In genomic region chr19:9538183-9539058, GRCh38 we compare ENCODE assay signal across 8 cellular contexts. TPM values are rescaled to one million over a fixed set of nuclear protein-coding genes. Genes with fewer than 3 reads are reported as not detected.
DNase-seq lines count a peak whose midpoint lies in the region; ATAC-seq and TF ChIP-seq lines count a peak whose summit lies in the region.

Gene ZNF426 (minus strand): TSS chr19:9538645. CDS start chr19:9536232, 2,413 bp downstream.

- peak within 1 kb of the TSS; percentile 95 for H3K27ac Mint-ChIP-seq in activated CD4-positive, alpha-beta memory T cell treated with anti-CD3 and anti-CD28 coated beads, Interleukin-2, amount 10 ng/mL, durations not matched to agents 7 days and 5 days

- TF ChIP-seq CTCF in GM13976 (IDR thresholded peaks at IDR 0.05; ENCODE audit: borderline replicate concordance, control extremely low read depth, extremely low read depth, insufficient read depth, missing control alignments): no peak
- no peak for TF ChIP-seq CTCF in liver (IDR thresholded peaks at IDR 0.05; ENCODE audit: low read depth, low read length, missing input control)

- peaks cover 7 to 27% of the 10 kb centered on the region in 2 donors for H3K9me3 ChIP-seq in duodenal mucosa (ENCODE audit: control insufficient read depth in 1 of 2, low read length in 2 of 2)
- peaks cover 16 to 28% (median 23%) of the 10 kb centered on the region in 4 donors for H3K9me3 ChIP-seq in liver (ENCODE audit: control insufficient read depth in 4 of 4, low read length in 3 of 4)

- peaks cover 57% of the 10 kb centered on the region for H3K36me3 Mint-ChIP-seq in activated CD4-positive, alpha-beta memory T cell treated with anti-CD3 and anti-CD28 coated beads, Interleukin-2, amount 10 ng/mL, durations not matched to agents 7 days and 5 days (ENCODE audit: low read depth)

- peaks cover 36% of the 10 kb centered on the region for H3K9me3 Mint-ChIP-seq in activated CD4-positive, alpha-beta memory T cell treated with anti-CD3 and anti-CD28 coated beads, Interleukin-2, amount 10 ng/mL, durations not matched to agents 7 days and 5 days

- peaks cover 0 to 4% of the 10 kb centered on the region in 2 donors for H3K4me1 ChIP-seq in duodenal mucosa (ENCODE audit: control insufficient read depth in 1 of 2, insufficient read depth in 2 of 2, low read length in 2 of 2)
- peaks cover 0 to 3% (median 0%) of the 10 kb centered on the region in 4 donors for H3K4me1 ChIP-seq in liver (ENCODE audit: control insufficient read depth in 4 of 4, insufficient read depth in 4 of 4, low read length in 3 of 4)

- peak within 1 kb of the TSS; percentile 78 for H3K27ac ChIP-seq in duodenal mucosa (ENCODE audit: low read depth, low read length)
- H3K27ac ChIP-seq in liver (ENCODE audit: low read depth in 1 of 2, low read length in 2 of 2): peak within 1 kb of the TSS; percentile 91 to 93

- no peaks in the 10 kb centered on the region for H3K27me3 ChIP-seq in duodenal mucosa (ENCODE audit: control insufficient read depth in 1 of 2, insufficient read depth in 2 of 2, low read length in 2 of 2)
- no peaks in the 10 kb centered on the region for H3K27me3 ChIP-seq in liver (ENCODE audit: control insufficient read depth in 4 of 4, insufficient read depth in 4 of 4, low read length in 3 of 4)

- TF ChIP-seq RAD21 in liver (IDR thresholded peaks at IDR 0.05): no peak

- H3K4me3 Mint-ChIP-seq in activated CD4-positive, alpha-beta memory T cell treated with anti-CD3 and anti-CD28 coated beads, Interleukin-2, amount 10 ng/mL, durations not matched to agents 7 days and 5 days: peak within 1 kb of the TSS; percentile 97

- POLR2A ChIA-PET in activated CD4-positive, alpha-beta memory T cell treated with anti-CD3 and anti-CD28 coated beads, Interleukin-2, amount 10 ng/mL, durations not matched to agents 7 days and 5 days (lab: Charles Lee): interaction anchor here (1.0 kb wide), 1 partner anchor 103 kb away, joined by 3 read pairs; the partner anchor contains the start of gene ZNF266

- ATAC-seq in HG03196 (IDR thresholded peaks at IDR 0.05; ENCODE audit: unreplicated experiment): peak; percentile 89
- ATAC-seq in HG03378 (IDR thresholded peaks at IDR 0.05; ENCODE audit: unreplicated experiment): no peak

- peak within 1 kb of the TSS; percentile 89 to 97 for H3K4me3 ChIP-seq in duodenal mucosa (ENCODE audit: low read depth in 1 of 2, low read length in 2 of 2)
- H3K4me3 ChIP-seq in liver (ENCODE audit: low read depth in 1 of 3, low read length in 3 of 3): peak within 1 kb of the TSS; percentile 52 to 89 (median 84)

- no peaks in the 10 kb centered on the region for H3K27me3 Mint-ChIP-seq in activated CD4-positive, alpha-beta memory T cell treated with anti-CD3 and anti-CD28 coated beads, Interleukin-2, amount 10 ng/mL, durations not matched to agents 7 days and 5 days

- in situ Hi-C loops in GM13976 (cut with MboI; ENCODE audit: low sequenced_read_pairs, unreplicated experiment): no loop called here

- CTCF ChIA-PET in activated CD4-positive, alpha-beta memory T cell treated with anti-CD3 and anti-CD28 coated beads, Interleukin-2, amount 10 ng/mL, durations not matched to agents 7 days and 5 days (lab: Charles Lee): interaction anchor here (1.0 kb wide), 1 partner anchor 46 kb away, joined by 3 read pairs; the partner anchor contains the start of gene ZNF121

- H3K9ac ChIP-seq in duodenal mucosa (ENCODE audit: low read depth in 1 of 2, low read length in 2 of 2) (peak within 1 kb of the TSS; percentile 94), liver (ENCODE audit: low read depth in 1 of 2, low read length in 2 of 2) (peak within 1 kb of the TSS; percentile 59 to 89)

- peaks cover 25% of the 10 kb centered on the region for H3K4me1 Mint-ChIP-seq in activated CD4-positive, alpha-beta memory T cell treated with anti-CD3 and anti-CD28 coated beads, Interleukin-2, amount 10 ng/mL, durations not matched to agents 7 days and 5 days

- H3K36me3 ChIP-seq in duodenal mucosa (ENCODE audit: control insufficient read depth in 1 of 2, insufficient read depth in 2 of 2, low read length in 2 of 2) (peaks cover 25 to 33% of the 10 kb centered on the region in 2 donors), liver (ENCODE audit: control insufficient read depth in 4 of 4, insufficient read depth in 3 of 4, low read depth in 1 of 4, low read length in 3 of 4) (peaks cover 11 to 26% (median 18%) of the 10 kb centered on the region in 4 donors)

- peak; percentile 91 for DNase-seq in GM13976 (ENCODE audit: low spot score)
- DNase-seq in NCI-H748 (lab: John Stamatoyannopoulos, UW; ENCODE audit: unreplicated experiment): peak; percentile 83
- peak; percentile 90 for DNase-seq in activated CD4-positive, alpha-beta memory T cell treated with anti-CD3 and anti-CD28 coated beads, Interleukin-2, amount 10 ng/mL, durations not matched to agents 7 days and 5 days
- DNase-seq in stimulated activated CD4-positive, alpha-beta T cell treated with anti-CD3 and anti-CD28 coated beads, Interleukin-2, amount 100 ng/mL, for 48 hours: peak; percentile 80 to 81

- WGBS in liver: 3% methylated on average over 49 of the region's 49 CpGs

TF ChIP-seq in liver, 16 proteins besides CTCF, POLR2A, EP300 and RAD21:
- no peak for TF ChIP-seq EGR1 (IDR thresholded peaks at IDR 0.05; ENCODE audit: low read depth in 2 of 2)
- peak in 1 of 2 donors; percentile 56 for TF ChIP-seq GABPA (IDR thresholded peaks at IDR 0.05 in 1 of 2, conservative IDR thresholded peaks at IDR 0.05 in 1 of 2)
- no peak for TF ChIP-seq ZBTB33 (IDR thresholded peaks at IDR 0.05)
- no peak for TF ChIP-seq SP1 (IDR thresholded peaks at IDR 0.05)
- peak in 1 of 2 donors; percentile 18 for TF ChIP-seq RXRA (IDR thresholded peaks at IDR 0.05)
- TF ChIP-seq TAF1 (conservative IDR thresholded peaks at IDR 0.05): no peak
- peak; percentile 28 for TF ChIP-seq MAX (IDR thresholded peaks at IDR 0.05)
- TF ChIP-seq YY1 (IDR thresholded peaks at IDR 0.05): peak; percentile 46
- TF ChIP-seq ATF3 (IDR thresholded peaks at IDR 0.05): no peak
- TF ChIP-seq JUND (IDR thresholded peaks at IDR 0.05): peak in 1 of 2 donors; percentile 14
- TF ChIP-seq FOXA2 (IDR thresholded peaks at IDR 0.05): no peak
- TF ChIP-seq HNF4A (conservative IDR thresholded peaks at IDR 0.05): no peak
- no peak for TF ChIP-seq NR2F2 (IDR thresholded peaks at IDR 0.05)
- TF ChIP-seq REST (IDR thresholded peaks at IDR 0.05): no peak
- TF ChIP-seq HNF4G (IDR thresholded peaks at IDR 0.05): no peak
TF ChIP-seq in liver: peak in this region for 5.

RNA-seq across cellular contexts. Expression of gene ZNF426, which starts in this region (rescaled TPM):
- total RNA-seq in activated CD4-positive, alpha-beta memory T cell treated with anti-CD3 and anti-CD28 coated beads, Interleukin-2, amount 10 ng/mL, durations not matched to agents 7 days and 5 days: 10 to 100 TPM; 15.5 to 16.1 TPM
- total RNA-seq in liver: 1 to 10 TPM; 4.4 to 6.8 TPM
- 1 to 10 TPM in 1 of 2 donors, under 1 TPM in 1; 0.75 to 1.3 TPM for polyA plus RNA-seq in liver
